10 cellular contexts compared by ENCODE assay signal in genomic region chr11:96052921-96053631, GRCh38.
DNase-seq lines count a peak whose midpoint lies in the region; ATAC-seq and TF ChIP-seq lines count a peak whose summit lies in the region.
"Had no signal": no experiment of that assay in that cellular context is flagged by ENCODE, and none has a peak within 500 bp of the region (broad histone marks: within the 10 kb centered on the region; RNA-seq: fewer than 3 reads in every experiment).

No MANE protein-coding gene starts in this region.

- H3K27me3 Mint-ChIP-seq in neural progenitor cell (ENCODE audit: insufficient read depth, low read depth), result no peaks in the 10 kb centered on the region

- H3K9ac ChIP-seq in fibroblast of lung (ENCODE audit: insufficient read depth, low read length), result no peak overlapping the region
- no peak overlapping the region for H3K9ac ChIP-seq in neural progenitor cell

- peaks cover 27% of the 10 kb centered on the region for H3F3A ChIP-seq in neural progenitor cell (ENCODE audit: low read depth)

- no peak overlapping the region for H3K4me3 ChIP-seq in fibroblast of lung (replicated peaks in 1 of 4; ENCODE audit: control extremely low read depth in 1 of 4, insufficient read depth in 1 of 4, low read depth in 3 of 4, low read length in 4 of 4)
- no peak overlapping the region for H3K4me3 ChIP-seq in neural progenitor cell

- DNase-seq in AG08395 (ENCODE audit: low spot score) (peak; percentile 51), NCI-H446 (lab: John Stamatoyannopoulos, UW) (peak; percentile 68 to 89), fibroblast of lung (ENCODE audit: low read depth in 2 of 2) (peak; percentile 67 to 71), neural progenitor cell (ENCODE audit: low spot score) (no peak), HUDEP-2 (lab: John Stamatoyannopoulos, UW; ENCODE audit: unreplicated experiment in 76 of 76) (no peak), DMS53 (lab: John Stamatoyannopoulos, UW) (no peak)
- DNase-seq: NCI-H1092; stimulated activated CD4-positive, alpha-beta T cell treated with anti-CD3 and anti-CD28 coated beads, Interleukin-15, amount 100 ng/mL, for 24 hours had no signal

- ATAC-seq in GM18868 (IDR thresholded peaks at IDR 0.05; ENCODE audit: unreplicated experiment) (peak; percentile 32), HG03095 (IDR thresholded peaks at IDR 0.05; ENCODE audit: unreplicated experiment) (no peak)

- H4K20me1 ChIP-seq in fibroblast of lung (ENCODE audit: control insufficient read depth, extremely low read depth, insufficient read depth, low read length) (no peaks in the 10 kb centered on the region), neural progenitor cell (ENCODE audit: low read depth) (no peaks in the 10 kb centered on the region)

- H3K9me3 ChIP-seq in fibroblast of lung (ENCODE audit: control insufficient read depth, insufficient read depth, low read depth, low read length) (no peaks in the 10 kb centered on the region), neural progenitor cell (ENCODE audit: low read depth) (no peaks in the 10 kb centered on the region)

- H3K9me3 Mint-ChIP-seq in neural progenitor cell, result peaks cover 2% of the 10 kb centered on the region

- no peak for TF ChIP-seq CTCF in fibroblast of lung (conservative IDR thresholded peaks at IDR 0.05 in 1 of 2, IDR thresholded peaks at IDR 0.05 in 1 of 2; ENCODE audit: low read depth in 1 of 2, low read length in 2 of 2)
- no peak for TF ChIP-seq CTCF in neural progenitor cell (IDR thresholded peaks at IDR 0.05)

- H3K36me3 ChIP-seq in fibroblast of lung (ENCODE audit: control insufficient read depth, insufficient read depth, low read length) (no peaks in the 10 kb centered on the region), neural progenitor cell (no peaks in the 10 kb centered on the region)

- no peak overlapping the region for H3K4me2 ChIP-seq in fibroblast of lung (ENCODE audit: extremely low read depth, insufficient read depth, low read length)
- H3K4me2 ChIP-seq in neural progenitor cell, result no peak overlapping the region

- H3K4me1 Mint-ChIP-seq in neural progenitor cell, result peaks cover 61% of the 10 kb centered on the region

- peaks cover 9% of the 10 kb centered on the region for H3K36me3 Mint-ChIP-seq in neural progenitor cell

- H3K4me1 ChIP-seq in fibroblast of lung (ENCODE audit: control insufficient read depth, extremely low read depth, insufficient read depth, low read length) (peaks cover 21% of the 10 kb centered on the region), neural progenitor cell (peaks cover 29% of the 10 kb centered on the region)

- H3K79me2 ChIP-seq in fibroblast of lung (ENCODE audit: control insufficient read depth, insufficient read depth, low read length) (no peaks in the 10 kb centered on the region), neural progenitor cell (ENCODE audit: low read depth) (no peaks in the 10 kb centered on the region)

- H3K27ac ChIP-seq in fibroblast of lung (ENCODE audit: insufficient read depth, low read length), result peak overlapping the region; percentile 37
- no peak overlapping the region for H3K27ac ChIP-seq in neural progenitor cell

- H3K27me3 ChIP-seq in fibroblast of lung (ENCODE audit: control insufficient read depth, insufficient read depth, low read length), result no peaks in the 10 kb centered on the region
- H3K27me3 ChIP-seq in neural progenitor cell, result no peaks in the 10 kb centered on the region

- H3K4me3 Mint-ChIP-seq in neural progenitor cell, result no peak overlapping the region

- no peak overlapping the region for H2AFZ ChIP-seq in fibroblast of lung (ENCODE audit: low read length)
- no peak overlapping the region for H2AFZ ChIP-seq in neural progenitor cell (replicated peaks)

- no peak overlapping the region for H3K27ac Mint-ChIP-seq in neural progenitor cell

Comparison
In these comparisons a context has a peak if more than half of its experiments do, and no peak if none do; other contexts are left out.
1. DNase-seq: peak in AG08395 (single experiment), NCI-H446 (2 of 2) and fibroblast of lung (2 of 2); none in neural progenitor cell (single experiment), HUDEP-2 (0 of 76) and DMS53 (single experiment).